ENCODE assay signal across 21 cellular contexts in the genomic region with DNA sequence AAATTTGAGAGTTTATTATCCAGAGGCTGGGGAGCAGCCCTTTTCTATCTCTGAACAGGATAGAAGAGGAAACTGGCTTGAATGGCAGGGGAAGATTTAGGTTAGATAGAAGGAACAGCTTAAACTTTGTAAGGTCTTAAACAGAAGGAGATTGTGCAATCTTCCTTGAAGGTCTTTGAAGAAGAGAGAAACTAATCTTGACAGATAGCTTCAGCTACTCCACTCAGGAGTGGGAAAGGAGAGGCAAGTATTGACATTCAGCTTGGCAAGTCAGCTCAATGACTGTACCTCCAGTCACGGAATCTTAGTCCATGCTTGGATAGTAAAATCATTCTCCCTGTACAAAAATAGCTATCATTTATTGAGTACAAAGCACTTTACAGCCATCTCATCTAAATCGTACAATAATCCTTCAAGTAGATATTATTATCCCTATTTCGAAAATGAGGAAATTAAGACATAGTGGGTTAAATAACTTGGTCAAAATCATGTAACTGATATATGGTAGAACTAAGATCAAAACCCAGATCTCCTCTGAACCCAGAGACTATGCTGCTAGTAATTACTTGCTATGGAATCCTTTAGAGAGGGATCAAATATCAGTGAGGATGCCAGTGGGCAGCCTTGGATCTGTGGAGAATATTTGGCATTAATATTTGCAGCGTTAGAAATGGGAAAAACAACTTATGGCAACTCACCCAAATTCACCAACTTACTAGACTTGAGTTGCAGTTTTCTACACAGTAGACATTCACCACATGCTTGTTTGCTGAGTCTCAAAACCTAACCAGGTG. TPM values are rescaled to one million over a fixed set of nuclear protein-coding genes. Genes with fewer than 3 reads are reported as not detected.
DNase-seq lines count a peak whose midpoint lies in the region; TF ChIP-seq lines count a peak whose summit lies in the region.
"Had no signal": no experiment of that assay in that cellular context is flagged by ENCODE, and none has a peak within 500 bp of the region (broad histone marks: within the 10 kb centered on the region; RNA-seq: fewer than 3 reads in every experiment).

No MANE protein-coding gene starts in this region.

- DNase-seq in DMS 273 (lab: John Stamatoyannopoulos, UW; ENCODE audit: unreplicated experiment) (peak; percentile 3), DMS 273 treated with DMSO at 0.1 percent for 48 hours (lab: John Stamatoyannopoulos, UW) (no peak), SK-N-SH (no peak), myocyte (ENCODE audit: low read depth) (peak; percentile 18), hypothalamus (lab: John Stamatoyannopoulos, UW) (no peak)
- DNase-seq in activated T-helper 2 cell treated with anti-CD3 and anti-CD28 coated beads, Interferon-gamma antibody, Interleukin-2, Interleukin-4, amounts not matched to agents 10 μg/mL and 5 μg/mL and 100 μg/mL, durations not matched to agents 14 hours and 24 hours and 36 hours (ENCODE audit: low spot score) = no peak
- DNase-seq: activated CD4-positive, alpha-beta T cell treated with anti-CD3 and anti-CD28 coated beads, Interleukin-2, amount 50 U/mL, for 4 hours; activated naive CD8-positive, alpha-beta T cell treated with anti-CD3 and anti-CD28 coated beads for 36 hours; activated T-cell treated with anti-CD3 and anti-CD28 coated beads, Interleukin-2, amount 50 U/mL, for 24 hours; effector memory CD4-positive, alpha-beta T cell; naive B cell; stimulated activated naive CD4-positive, alpha-beta T cell; trophoblast cell had no signal

- H3K9me3 Mint-ChIP-seq in activated T-helper 2 cell treated with anti-CD3 and anti-CD28 coated beads, Interferon-gamma antibody, Interleukin-2, Interleukin-4, amounts not matched to agents 10 μg/mL and 5 μg/mL and 100 μg/mL, durations not matched to agents 14 hours and 24 hours and 36 hours = no peaks in the 10 kb centered on the region
- H3K9me3 Mint-ChIP-seq: activated naive CD8-positive, alpha-beta T cell treated with anti-CD3 and anti-CD28 coated beads for 36 hours; activated T-cell treated with anti-CD3 and anti-CD28 coated beads, Interleukin-2, amount 50 U/mL, for 24 hours; naive B cell had no signal

- H3K27me3 ChIP-seq in SK-N-SH (ENCODE audit: insufficient read depth) = no peaks in the 10 kb centered on the region
- H3K27me3 ChIP-seq: BLaER1 treated with 17β-estradiol and CSF1 and Interleukin-3, amounts not matched to agents 10 nM and 100 nM; cardiac muscle cell; spleen had no signal

- no peak overlapping the region for H3K4me3 Mint-ChIP-seq in activated T-helper 2 cell treated with anti-CD3 and anti-CD28 coated beads, Interferon-gamma antibody, Interleukin-2, Interleukin-4, amounts not matched to agents 10 μg/mL and 5 μg/mL and 100 μg/mL, durations not matched to agents 14 hours and 24 hours and 36 hours (ENCODE audit: low read depth)
- H3K4me3 Mint-ChIP-seq: activated naive CD8-positive, alpha-beta T cell treated with anti-CD3 and anti-CD28 coated beads for 36 hours; activated T-cell treated with anti-CD3 and anti-CD28 coated beads, Interleukin-2, amount 50 U/mL, for 24 hours; naive B cell had no signal

- H3K79me2 ChIP-seq in SK-N-SH (ENCODE audit: insufficient read depth) = no peaks in the 10 kb centered on the region

- intact Hi-C loops in activated T-helper 2 cell treated with anti-CD3 and anti-CD28 coated beads, Interferon-gamma antibody, Interleukin-2, Interleukin-4, amounts not matched to agents 10 μg/mL and 5 μg/mL and 100 μg/mL, durations not matched to agents 14 hours and 24 hours and 36 hours (cut with micrococcal nuclease) = no loop called here

- H4K20me1 ChIP-seq in SK-N-SH (ENCODE audit: insufficient read depth) = no peaks in the 10 kb centered on the region
- H4K20me1 ChIP-seq: BLaER1 treated with 17β-estradiol and CSF1 and Interleukin-3, amounts not matched to agents 10 nM and 100 nM had no signal

- CTCF ChIA-PET in SK-N-SH (lab: Yijun Ruan, JAX) = interaction anchor here (1.2 kb wide), 1 partner anchor 15 kb away, joined by 3 read pairs; the partner anchor contains the start of gene C11orf97

- no peak for TF ChIP-seq RAD21 in SK-N-SH (IDR thresholded peaks at IDR 0.05; ENCODE audit: low read length)

- no peaks in the 10 kb centered on the region for H3K9me3 ChIP-seq in SK-N-SH
- H3K9me3 ChIP-seq: BLaER1 treated with 17β-estradiol and CSF1 and Interleukin-3, amounts not matched to agents 10 nM and 100 nM; spleen had no signal

- POLR2A ChIA-PET in SK-N-SH (lab: Yijun Ruan, JAX) = no interaction called here

- TF ChIP-seq CTCF in SK-N-SH (IDR thresholded peaks at IDR 0.05) = no peak

- H3K4me3 ChIP-seq in SK-N-SH (ENCODE audit: low read depth in 2 of 2, low read length in 1 of 2) = no peak overlapping the region
- H3K4me3 ChIP-seq: BLaER1 treated with 17β-estradiol and CSF1 and Interleukin-3, amounts not matched to agents 10 nM and 100 nM; cardiac muscle cell; spleen had no signal

- no peak overlapping the region for H3K9ac ChIP-seq in SK-N-SH
- H3K9ac ChIP-seq: BLaER1 treated with 17β-estradiol and CSF1 and Interleukin-3, amounts not matched to agents 10 nM and 100 nM had no signal

- 62% methylated on average over 4 of the region's 4 CpGs for WGBS in SK-N-SH (ENCODE audit: low lambda C conversion rate)

- H3K27ac ChIP-seq in SK-N-SH (ENCODE audit: low read depth in 2 of 2, low read length in 1 of 2) = no peak overlapping the region
- H3K27ac ChIP-seq: 22Rv1; BLaER1 treated with 17β-estradiol and CSF1 and Interleukin-3, amounts not matched to agents 10 nM and 100 nM; cardiac muscle cell; spleen had no signal

- no peaks in the 10 kb centered on the region for H3K36me3 ChIP-seq in SK-N-SH (replicated peaks in 1 of 2; ENCODE audit: control insufficient read depth in 1 of 2, insufficient read depth in 2 of 2, low read length in 1 of 2)
- H3K36me3 ChIP-seq: BLaER1 treated with 17β-estradiol and CSF1 and Interleukin-3, amounts not matched to agents 10 nM and 100 nM; cardiac muscle cell; spleen had no signal

- H3K4me2 ChIP-seq in SK-N-SH = no peak overlapping the region

- H3K4me1 ChIP-seq in SK-N-SH (ENCODE audit: control insufficient read depth in 1 of 2, insufficient read depth in 2 of 2, low read depth in 1 of 2, low read length in 1 of 2) = peaks cover 0 to 10% of the 10 kb centered on the region in 2 experiments; a peak in 2 of 4 replicates

- 0 out of 2 replicates have a peak overlapping the region, but pooled peaks have one; percentile 23 for H2AFZ ChIP-seq in SK-N-SH (ENCODE audit: low read depth)

- H3K9me2 ChIP-seq in SK-N-SH = no peaks in the 10 kb centered on the region

- H3K4me1 Mint-ChIP-seq in activated T-helper 2 cell treated with anti-CD3 and anti-CD28 coated beads, Interferon-gamma antibody, Interleukin-2, Interleukin-4, amounts not matched to agents 10 μg/mL and 5 μg/mL and 100 μg/mL, durations not matched to agents 14 hours and 24 hours and 36 hours (ENCODE audit: low read depth) = no peaks in the 10 kb centered on the region
- H3K4me1 Mint-ChIP-seq: activated naive CD8-positive, alpha-beta T cell treated with anti-CD3 and anti-CD28 coated beads for 36 hours; naive B cell had no signal

- H3K27ac Mint-ChIP-seq in activated T-helper 2 cell treated with anti-CD3 and anti-CD28 coated beads, Interferon-gamma antibody, Interleukin-2, Interleukin-4, amounts not matched to agents 10 μg/mL and 5 μg/mL and 100 μg/mL, durations not matched to agents 14 hours and 24 hours and 36 hours = no peak overlapping the region
- H3K27ac Mint-ChIP-seq: activated naive CD8-positive, alpha-beta T cell treated with anti-CD3 and anti-CD28 coated beads for 36 hours; activated T-cell treated with anti-CD3 and anti-CD28 coated beads, Interleukin-2, amount 50 U/mL, for 24 hours; naive B cell had no signal

- TF ChIP-seq EP300 in SK-N-SH (IDR thresholded peaks at IDR 0.05; ENCODE audit: borderline replicate concordance in 1 of 2, low read depth in 1 of 2, low read length in 1 of 2) = no peak

- no peaks in the 10 kb centered on the region for H3F3A ChIP-seq in SK-N-SH (replicated peaks; ENCODE audit: insufficient read depth)

- no peaks in the 10 kb centered on the region for H3K36me3 Mint-ChIP-seq in activated T-helper 2 cell treated with anti-CD3 and anti-CD28 coated beads, Interferon-gamma antibody, Interleukin-2, Interleukin-4, amounts not matched to agents 10 μg/mL and 5 μg/mL and 100 μg/mL, durations not matched to agents 14 hours and 24 hours and 36 hours (ENCODE audit: low read depth)
- H3K36me3 Mint-ChIP-seq: activated naive CD8-positive, alpha-beta T cell treated with anti-CD3 and anti-CD28 coated beads for 36 hours; naive B cell had no signal

- peaks cover 45% of the 10 kb centered on the region for H3K27me3 Mint-ChIP-seq in activated T-helper 2 cell treated with anti-CD3 and anti-CD28 coated beads, Interferon-gamma antibody, Interleukin-2, Interleukin-4, amounts not matched to agents 10 μg/mL and 5 μg/mL and 100 μg/mL, durations not matched to agents 14 hours and 24 hours and 36 hours (ENCODE audit: low read depth)

RNA-seq across cellular contexts. Expression of gene C11orf97, which starts 14.6 kb away (rescaled TPM):
- polyA plus RNA-seq in SK-N-SH (2012; rRNA removed) = not detected in 2 replicates
- polyA plus RNA-seq in SK-N-SH (2012; cell fraction: cytosol; rRNA removed) = not detected in 2 replicates
- not detected in 2 replicates for polyA plus RNA-seq in SK-N-SH (2012; cell fraction: nucleus; rRNA removed)
- not detected in 2 replicates for total RNA-seq in myocyte
- polyA plus RNA-seq in myocyte (2012) = not detected
- total RNA-seq in activated T-helper 2 cell treated with anti-CD3 and anti-CD28 coated beads, Interferon-gamma antibody, Interleukin-2, Interleukin-4, amounts not matched to agents 10 μg/mL and 5 μg/mL and 100 μg/mL, durations not matched to agents 14 hours and 24 hours and 36 hours = not detected in 2 replicates
- total RNA-seq: activated naive CD8-positive, alpha-beta T cell treated with anti-CD3 and anti-CD28 coated beads for 36 hours; cardiac muscle cell; fibroblast of villous mesenchyme; lower leg skin; OCI-LY7; posterior vena cava; spleen had no signal
- polyA plus RNA-seq: cardiac muscle cell had no signal

RNA-seq across cellular contexts. Expression of gene FUT4, which starts 16.9 kb away (rescaled TPM):
- polyA plus RNA-seq in SK-N-SH (2012; rRNA removed) = 1.8 and 1.9 TPM in 2 replicates
- polyA plus RNA-seq in SK-N-SH (2012; cell fraction: cytosol; rRNA removed) = 1.7 and 1.9 TPM in 2 replicates
- 1.5 and 1.9 TPM in 2 replicates for polyA plus RNA-seq in SK-N-SH (2012; cell fraction: nucleus; rRNA removed)
- total RNA-seq in myocyte = 3.9 and 4.0 TPM in 2 replicates
- 1.4 TPM for polyA plus RNA-seq in myocyte (2012)
- 8.4 and 8.9 TPM in 2 replicates for total RNA-seq in activated T-helper 2 cell treated with anti-CD3 and anti-CD28 coated beads, Interferon-gamma antibody, Interleukin-2, Interleukin-4, amounts not matched to agents 10 μg/mL and 5 μg/mL and 100 μg/mL, durations not matched to agents 14 hours and 24 hours and 36 hours

RNA-seq across cellular contexts. Expression of gene ANKRD49, which starts 33.1 kb away (rescaled TPM):
- polyA plus RNA-seq in SK-N-SH (2012; rRNA removed) = 4.9 and 7.6 TPM in 2 replicates
- polyA plus RNA-seq in SK-N-SH (2012; cell fraction: cytosol; rRNA removed) = 5.3 and 6.5 TPM in 2 replicates
- polyA plus RNA-seq in SK-N-SH (2012; cell fraction: nucleus; rRNA removed) = 6.7 and 18.5 TPM in 2 replicates
- 12.4 and 12.5 TPM in 2 replicates for total RNA-seq in myocyte
- 5.5 TPM for polyA plus RNA-seq in myocyte (2012)
- total RNA-seq in activated T-helper 2 cell treated with anti-CD3 and anti-CD28 coated beads, Interferon-gamma antibody, Interleukin-2, Interleukin-4, amounts not matched to agents 10 μg/mL and 5 μg/mL and 100 μg/mL, durations not matched to agents 14 hours and 24 hours and 36 hours = 19.4 and 20.7 TPM in 2 replicates

RNA-seq across cellular contexts. Expression of gene MRE11, which starts 33.2 kb away (rescaled TPM):
- polyA plus RNA-seq in SK-N-SH (2012; rRNA removed) = 2.8 and 4.7 TPM in 2 replicates
- polyA plus RNA-seq in SK-N-SH (2012; cell fraction: cytosol; rRNA removed) = 3.4 and 4.3 TPM in 2 replicates
- 4.8 and 8.9 TPM in 2 replicates for polyA plus RNA-seq in SK-N-SH (2012; cell fraction: nucleus; rRNA removed)
- 12.1 and 13.2 TPM in 2 replicates for total RNA-seq in myocyte
- 4.1 TPM for polyA plus RNA-seq in myocyte (2012)
- 45.8 and 47.4 TPM in 2 replicates for total RNA-seq in activated T-helper 2 cell treated with anti-CD3 and anti-CD28 coated beads, Interferon-gamma antibody, Interleukin-2, Interleukin-4, amounts not matched to agents 10 μg/mL and 5 μg/mL and 100 μg/mL, durations not matched to agents 14 hours and 24 hours and 36 hours

RNA-seq across cellular contexts. Expression of gene PIWIL4, which starts 40.3 kb away (rescaled TPM):
- 1.7 and 2.0 TPM in 2 replicates for polyA plus RNA-seq in SK-N-SH (2012; rRNA removed)
- 1.6 TPM in 2 replicates for polyA plus RNA-seq in SK-N-SH (2012; cell fraction: cytosol; rRNA removed)
- 5.2 and 10.0 TPM in 2 replicates for polyA plus RNA-seq in SK-N-SH (2012; cell fraction: nucleus; rRNA removed)
- total RNA-seq in myocyte = 0.72 and 0.73 TPM in 2 replicates
- polyA plus RNA-seq in myocyte (2012) = 0.68 TPM
- total RNA-seq in activated T-helper 2 cell treated with anti-CD3 and anti-CD28 coated beads, Interferon-gamma antibody, Interleukin-2, Interleukin-4, amounts not matched to agents 10 μg/mL and 5 μg/mL and 100 μg/mL, durations not matched to agents 14 hours and 24 hours and 36 hours = 0.67 and 0.84 TPM in 2 replicates

Comparison
In these comparisons a context has a peak if more than half of its experiments do, and no peak if none do; other contexts are left out.
1. DNase-seq: peak in DMS 273 (single experiment) and myocyte (single experiment); none in DMS 273 treated with DMSO at 0.1 percent for 48 hours (single experiment), SK-N-SH (single experiment), hypothalamus (0 of 51) and activated T-helper 2 cell treated with anti-CD3 and anti-CD28 coated beads, Interferon-gamma antibody, Interleukin-2, Interleukin-4, amounts not matched to agents 10 μg/mL and 5 μg/mL and 100 μg/mL, durations not matched to agents 14 hours and 24 hours and 36 hours (single experiment).